In genomic region chr5:76715734-76716455, GRCh38 we compare ENCODE assay signal across 1 cellular context.
A peak's percentile ranks its signal among the peaks of the same experiment; 100 is the strongest.
TF ChIP-seq lines count a peak whose summit lies in the region.

Gene F2R, plus strand, starts transcription at chr5:76716126. Its CDS starts 182 bp downstream, at chr5:76716308.

TF ChIP-seq in K562, 482 proteins besides CTCF, POLR2A, EP300 and RAD21 (continued from another document and continues in another):
- TF ChIP-seq, protein P1, sequence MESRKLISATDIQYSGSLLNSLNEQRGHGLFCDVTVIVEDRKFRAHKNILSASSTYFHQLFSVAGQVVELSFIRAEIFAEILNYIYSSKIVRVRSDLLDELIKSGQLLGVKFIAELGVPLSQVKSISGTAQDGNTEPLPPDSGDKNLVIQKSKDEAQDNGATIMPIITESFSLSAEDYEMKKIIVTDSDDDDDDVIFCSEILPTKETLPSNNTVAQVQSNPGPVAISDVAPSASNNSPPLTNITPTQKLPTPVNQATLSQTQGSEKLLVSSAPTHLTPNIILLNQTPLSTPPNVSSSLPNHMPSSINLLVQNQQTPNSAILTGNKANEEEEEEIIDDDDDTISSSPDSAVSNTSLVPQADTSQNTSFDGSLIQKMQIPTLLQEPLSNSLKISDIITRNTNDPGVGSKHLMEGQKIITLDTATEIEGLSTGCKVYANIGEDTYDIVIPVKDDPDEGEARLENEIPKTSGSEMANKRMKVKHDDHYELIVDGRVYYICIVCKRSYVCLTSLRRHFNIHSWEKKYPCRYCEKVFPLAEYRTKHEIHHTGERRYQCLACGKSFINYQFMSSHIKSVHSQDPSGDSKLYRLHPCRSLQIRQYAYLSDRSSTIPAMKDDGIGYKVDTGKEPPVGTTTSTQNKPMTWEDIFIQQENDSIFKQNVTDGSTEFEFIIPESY (CRISPR knock-in tag; IDR thresholded peaks at IDR 0.05): no peak
- TF ChIP-seq, protein P2, sequence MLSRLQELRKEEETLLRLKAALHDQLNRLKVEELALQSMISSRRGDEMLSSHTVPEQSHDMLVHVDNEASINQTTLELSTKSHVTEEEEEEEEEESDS (CRISPR knock-in tag; IDR thresholded peaks at IDR 0.05): no peak
- TF ChIP-seq CBFA2T3 (IDR thresholded peaks at IDR 0.05): no peak
- no peak for TF ChIP-seq ZNF3 (CRISPR knock-in tag; IDR thresholded peaks at IDR 0.05)
- TF ChIP-seq FOS (IDR thresholded peaks at IDR 0.05; ENCODE audit: extremely low read depth, insufficient read length): no peak
- TF ChIP-seq CXXC5 (CRISPR knock-in tag; IDR thresholded peaks at IDR 0.05): peak; percentile 71
- TF ChIP-seq C11orf30 (IDR thresholded peaks at IDR 0.05; ENCODE audit: low read depth): no peak
- TF ChIP-seq LCOR (CRISPR knock-in tag; IDR thresholded peaks at IDR 0.05): no peak
- TF ChIP-seq SP1 (CRISPR knock-in tag; IDR thresholded peaks at IDR 0.05): no peak
- TF ChIP-seq EGR1 (conservative IDR thresholded peaks at IDR 0.05): no peak
- no peak for TF ChIP-seq TAF9B (IDR thresholded peaks at IDR 0.05; ENCODE audit: partially characterized antibody)
- TF ChIP-seq SLC30A9 (CRISPR knock-in tag; IDR thresholded peaks at IDR 0.05): no peak
- TF ChIP-seq KLF10 (CRISPR knock-in tag; IDR thresholded peaks at IDR 0.05): no peak
- TF ChIP-seq FOXK1 (CRISPR knock-in tag; IDR thresholded peaks at IDR 0.05; ENCODE audit: borderline replicate concordance): no peak
- TF ChIP-seq ZNF76 (CRISPR knock-in tag; IDR thresholded peaks at IDR 0.05; ENCODE audit: borderline replicate concordance): no peak
- TF ChIP-seq ETV5 (CRISPR knock-in tag; IDR thresholded peaks at IDR 0.05; ENCODE audit: low read depth): no peak; the same call in 1 of the 2 replicates
- no peak for TF ChIP-seq CEBPB (tag; IDR thresholded peaks at IDR 0.05)
- TF ChIP-seq NFRKB (IDR thresholded peaks at IDR 0.05; ENCODE audit: low read depth): no peak
- no peak for TF ChIP-seq MTA1 (IDR thresholded peaks at IDR 0.05; ENCODE audit: borderline replicate concordance)
- TF ChIP-seq ZNF354B (CRISPR knock-in tag; IDR thresholded peaks at IDR 0.05): no peak
- TF ChIP-seq ZNF77 (CRISPR knock-in tag; IDR thresholded peaks at IDR 0.05): no peak
- no peak for TF ChIP-seq ZNF431 (CRISPR knock-in tag; IDR thresholded peaks at IDR 0.05)
- no peak for TF ChIP-seq MCM7 (IDR thresholded peaks at IDR 0.05)
- TF ChIP-seq, protein P3, sequence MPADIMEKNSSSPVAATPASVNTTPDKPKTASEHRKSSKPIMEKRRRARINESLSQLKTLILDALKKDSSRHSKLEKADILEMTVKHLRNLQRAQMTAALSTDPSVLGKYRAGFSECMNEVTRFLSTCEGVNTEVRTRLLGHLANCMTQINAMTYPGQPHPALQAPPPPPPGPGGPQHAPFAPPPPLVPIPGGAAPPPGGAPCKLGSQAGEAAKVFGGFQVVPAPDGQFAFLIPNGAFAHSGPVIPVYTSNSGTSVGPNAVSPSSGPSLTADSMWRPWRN (IDR thresholded peaks at IDR 0.05; ENCODE audit: low read depth): no peak
- no peak for TF ChIP-seq MAFK (IDR thresholded peaks at IDR 0.05; ENCODE audit: low read length)
- no peak for TF ChIP-seq CBFA2T2 (conservative IDR thresholded peaks at IDR 0.05)
- TF ChIP-seq TBL1XR1 (IDR thresholded peaks at IDR 0.05; ENCODE audit: low read length in 2 of 2): no peak
- TF ChIP-seq COPS2 (conservative IDR thresholded peaks at IDR 0.05): no peak
- no peak for TF ChIP-seq ZNF699 (CRISPR knock-in tag; IDR thresholded peaks at IDR 0.05; ENCODE audit: insufficient replicate concordance)
- peak in 2 of 3 experiments; percentile 28 to 57 for TF ChIP-seq YY1 (IDR thresholded peaks at IDR 0.05; ENCODE audit: borderline replicate concordance in 1 of 3, control insufficient read depth in 1 of 3, extremely low read depth in 1 of 3, insufficient read depth in 3 of 3, insufficient read length in 1 of 3, insufficient replicate concordance in 2 of 3, low read depth in 1 of 3, low read length in 2 of 3)
- no peak for TF ChIP-seq SRF (CRISPR knock-in tag; IDR thresholded peaks at IDR 0.05)
- no peak for TF ChIP-seq GATA2 (CRISPR knock-in tag; IDR thresholded peaks at IDR 0.05)
- no peak for TF ChIP-seq HDGF (IDR thresholded peaks at IDR 0.05)
- TF ChIP-seq CREB3 (tag; conservative IDR thresholded peaks at IDR 0.05; ENCODE audit: low read depth): no peak
- TF ChIP-seq BCOR (IDR thresholded peaks at IDR 0.05): peak; percentile 64
- TF ChIP-seq POLR3G (IDR thresholded peaks at IDR 0.05; ENCODE audit: extremely low read depth, insufficient read length, insufficient replicate concordance): no peak
- no peak for TF ChIP-seq ZNF740 (CRISPR knock-in tag; IDR thresholded peaks at IDR 0.05)
- no peak for TF ChIP-seq ZNF740 (tag; IDR thresholded peaks at IDR 0.05)
- TF ChIP-seq HCFC1 (IDR thresholded peaks at IDR 0.05; ENCODE audit: low read depth, low read length): no peak
- TF ChIP-seq ZBTB11 (CRISPR knock-in tag; IDR thresholded peaks at IDR 0.05): no peak
- TF ChIP-seq ZNF408 (CRISPR knock-in tag; IDR thresholded peaks at IDR 0.05; ENCODE audit: low read depth): no peak
- TF ChIP-seq ZHX1 (conservative IDR thresholded peaks at IDR 0.05; ENCODE audit: low read length): no peak
- TF ChIP-seq ZBED1 (IDR thresholded peaks at IDR 0.05): no peak
- TF ChIP-seq, protein P4, sequence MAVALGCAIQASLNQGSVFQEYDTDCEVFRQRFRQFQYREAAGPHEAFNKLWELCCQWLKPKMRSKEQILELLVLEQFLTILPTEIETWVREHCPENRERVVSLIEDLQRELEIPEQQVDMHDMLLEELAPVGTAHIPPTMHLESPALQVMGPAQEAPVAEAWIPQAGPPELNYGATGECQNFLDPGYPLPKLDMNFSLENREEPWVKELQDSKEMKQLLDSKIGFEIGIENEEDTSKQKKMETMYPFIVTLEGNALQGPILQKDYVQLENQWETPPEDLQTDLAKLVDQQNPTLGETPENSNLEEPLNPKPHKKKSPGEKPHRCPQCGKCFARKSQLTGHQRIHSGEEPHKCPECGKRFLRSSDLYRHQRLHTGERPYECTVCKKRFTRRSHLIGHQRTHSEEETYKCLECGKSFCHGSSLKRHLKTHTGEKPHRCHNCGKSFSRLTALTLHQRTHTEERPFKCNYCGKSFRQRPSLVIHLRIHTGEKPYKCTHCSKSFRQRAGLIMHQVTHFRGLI (CRISPR knock-in tag; IDR thresholded peaks at IDR 0.05): no peak
- no peak for TF ChIP-seq ILK (tag; IDR thresholded peaks at IDR 0.05; ENCODE audit: borderline replicate concordance, low read depth)
- TF ChIP-seq USF2 (CRISPR knock-in tag; IDR thresholded peaks at IDR 0.05): no peak
- TF ChIP-seq, protein P5, sequence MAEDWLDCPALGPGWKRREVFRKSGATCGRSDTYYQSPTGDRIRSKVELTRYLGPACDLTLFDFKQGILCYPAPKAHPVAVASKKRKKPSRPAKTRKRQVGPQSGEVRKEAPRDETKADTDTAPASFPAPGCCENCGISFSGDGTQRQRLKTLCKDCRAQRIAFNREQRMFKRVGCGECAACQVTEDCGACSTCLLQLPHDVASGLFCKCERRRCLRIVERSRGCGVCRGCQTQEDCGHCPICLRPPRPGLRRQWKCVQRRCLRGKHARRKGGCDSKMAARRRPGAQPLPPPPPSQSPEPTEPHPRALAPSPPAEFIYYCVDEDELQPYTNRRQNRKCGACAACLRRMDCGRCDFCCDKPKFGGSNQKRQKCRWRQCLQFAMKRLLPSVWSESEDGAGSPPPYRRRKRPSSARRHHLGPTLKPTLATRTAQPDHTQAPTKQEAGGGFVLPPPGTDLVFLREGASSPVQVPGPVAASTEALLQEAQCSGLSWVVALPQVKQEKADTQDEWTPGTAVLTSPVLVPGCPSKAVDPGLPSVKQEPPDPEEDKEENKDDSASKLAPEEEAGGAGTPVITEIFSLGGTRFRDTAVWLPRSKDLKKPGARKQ (CRISPR knock-in tag; IDR thresholded peaks at IDR 0.05): no peak
- TF ChIP-seq ZBTB1 (CRISPR knock-in tag; IDR thresholded peaks at IDR 0.05; ENCODE audit: borderline replicate concordance, low read depth): peak; percentile 35; the same call in 1 of the 2 replicates
- TF ChIP-seq PRPF4 (IDR thresholded peaks at IDR 0.05; ENCODE audit: insufficient read depth, low read depth, low read length, poor library complexity, severe bottlenecking): no peak
- no peak for TF ChIP-seq NELFE (IDR thresholded peaks at IDR 0.05; ENCODE audit: insufficient read depth, insufficient read length)
- TF ChIP-seq RNF2 (IDR thresholded peaks at IDR 0.05): no peak
- no peak for TF ChIP-seq ZEB2 (IDR thresholded peaks at IDR 0.05)
- no peak for TF ChIP-seq ZSCAN32 (CRISPR knock-in tag; IDR thresholded peaks at IDR 0.05)
- 0 out of 2 replicates have a peak, but pooled peaks have one; percentile 9 for TF ChIP-seq SMC3 (conservative IDR thresholded peaks at IDR 0.05; ENCODE audit: insufficient read depth, low read depth, low read length)
- no peak for TF ChIP-seq BMI1 (IDR thresholded peaks at IDR 0.05; ENCODE audit: low read length)
- TF ChIP-seq ZNF165 (CRISPR knock-in tag; IDR thresholded peaks at IDR 0.05; ENCODE audit: borderline replicate concordance): no peak
- no peak for TF ChIP-seq MEIS2 (IDR thresholded peaks at IDR 0.05; ENCODE audit: partially characterized antibody)
- no peak for TF ChIP-seq ETV1 (tag; conservative IDR thresholded peaks at IDR 0.05; ENCODE audit: low read depth)
- no peak for TF ChIP-seq LEF1 (IDR thresholded peaks at IDR 0.05)
- no peak for TF ChIP-seq BRF1 (IDR thresholded peaks at IDR 0.05; ENCODE audit: borderline replicate concordance, extremely low read depth, insufficient read length)
- no peak for TF ChIP-seq ZNF830 (CRISPR knock-in tag; IDR thresholded peaks at IDR 0.05)
- TF ChIP-seq ERF (CRISPR knock-in tag; IDR thresholded peaks at IDR 0.05): 0 out of 2 replicates have a peak, but pooled peaks have one; percentile 8
- no peak for TF ChIP-seq NFYB (IDR thresholded peaks at IDR 0.05; ENCODE audit: extremely low read depth, insufficient read length)
- TF ChIP-seq CBX3 (IDR thresholded peaks at IDR 0.05; ENCODE audit: borderline replicate concordance in 1 of 2, low read length in 2 of 2): 0 out of 3 replicates have a peak, but pooled peaks of 1 of the 2 experiments have one; percentile 5
- no peak for TF ChIP-seq ZFPM2 (CRISPR knock-in tag; IDR thresholded peaks at IDR 0.05)
- no peak for TF ChIP-seq ZNF253 (CRISPR knock-in tag; conservative IDR thresholded peaks at IDR 0.05)
- TF ChIP-seq TGIF2 (CRISPR knock-in tag; IDR thresholded peaks at IDR 0.05): peak; percentile 61; the same call in 1 of the 2 replicates
